ENCODE assay signal across 8 cellular contexts in the genomic region with DNA sequence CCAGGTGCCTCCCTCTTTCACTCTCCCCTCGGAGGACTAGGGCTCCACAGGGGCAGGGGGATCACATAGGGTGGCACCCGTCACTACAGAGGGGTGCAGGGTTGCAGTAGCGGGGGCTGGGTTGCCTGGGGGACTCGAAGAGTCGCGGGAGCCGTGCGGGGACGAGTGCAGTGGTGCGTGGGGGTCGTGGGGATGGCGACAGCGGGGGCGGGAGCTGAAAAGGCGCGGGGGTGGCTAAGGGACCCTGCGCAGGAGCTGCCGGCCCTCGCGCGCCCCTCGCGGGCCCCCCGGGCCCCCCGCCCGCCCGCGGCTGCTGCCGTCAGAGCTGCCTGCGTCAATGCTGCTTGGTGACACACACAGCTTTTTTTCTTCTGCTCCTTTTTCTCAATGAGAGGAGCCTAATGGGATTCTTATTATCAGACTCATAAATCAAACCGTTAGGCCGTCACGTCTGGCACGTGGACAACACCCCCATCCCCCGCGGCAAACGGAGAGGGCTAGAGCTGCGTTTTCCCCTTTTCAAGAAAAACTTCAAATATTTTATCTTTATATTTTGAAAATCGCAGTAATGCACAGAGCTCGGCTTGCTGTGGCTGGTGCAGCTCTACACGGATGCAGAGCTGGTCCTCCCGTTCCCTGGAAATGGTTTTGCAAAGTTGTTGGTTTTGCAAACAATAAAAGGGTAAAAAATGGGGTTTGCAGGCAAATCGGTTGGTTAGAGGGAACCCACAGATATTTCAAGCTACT.
A peak's percentile ranks its signal among the peaks of the same experiment; 100 is the strongest.
DNase-seq lines count a peak whose midpoint lies in the region; ATAC-seq lines count a peak whose summit lies in the region.

No MANE protein-coding gene starts in this region.

- peaks cover 68% of the 10 kb centered on the region for H3K27me3 ChIP-seq in H7 (ENCODE audit: control insufficient read depth, insufficient read depth, low read length)

- intact Hi-C loops in left cardiac atrium (cut with DNase I) = loop anchor here in 1 of 2 donors (1.0 to 5.0 kb wide), 2 partner anchors 18 to 119 kb away; no protein-coding TSS in a partner anchor

- DNase-seq in H7 (peak; percentile 81), SK-N-DZ (ENCODE audit: low spot score) (peak; percentile 72), left cardiac atrium (peak; percentile 73), retina (peak; percentile 86), GM19238 (ENCODE audit: insufficient read length, low spot score) (no peak), NAMALWA (ENCODE audit: low spot score) (no peak)
- no peak for DNase-seq in stimulated activated CD4-positive, alpha-beta T cell treated with anti-CD3 and anti-CD28 coated beads, Interleukin-4, amount 100 ng/mL, for 24 hours

- ATAC-seq in left cardiac atrium (peak; percentile 72 to 84), GM19463 (IDR thresholded peaks at IDR 0.05; ENCODE audit: unreplicated experiment) (no peak)

- no peaks in the 10 kb centered on the region for H3K36me3 ChIP-seq in H7 (replicated peaks; ENCODE audit: control insufficient read depth, insufficient read depth, low read length)

- peak overlapping the region; percentile 10; the same call in 1 of the 2 replicates for H3K4me3 ChIP-seq in H7 (ENCODE audit: insufficient read depth, low read depth, low read length)

Comparison
In these comparisons a context has a peak if more than half of its experiments do, and no peak if none do; other contexts are left out.
1. DNase-seq: peak in H7 (single experiment), SK-N-DZ (single experiment), left cardiac atrium (single experiment) and retina (single experiment); none in GM19238 (single experiment), stimulated activated CD4-positive, alpha-beta T cell treated with anti-CD3 and anti-CD28 coated beads, Interleukin-4, amount 100 ng/mL, for 24 hours (single experiment) and NAMALWA (single experiment).